Comparison of ENCODE assay signal across 34 cellular contexts in the genomic region with DNA sequence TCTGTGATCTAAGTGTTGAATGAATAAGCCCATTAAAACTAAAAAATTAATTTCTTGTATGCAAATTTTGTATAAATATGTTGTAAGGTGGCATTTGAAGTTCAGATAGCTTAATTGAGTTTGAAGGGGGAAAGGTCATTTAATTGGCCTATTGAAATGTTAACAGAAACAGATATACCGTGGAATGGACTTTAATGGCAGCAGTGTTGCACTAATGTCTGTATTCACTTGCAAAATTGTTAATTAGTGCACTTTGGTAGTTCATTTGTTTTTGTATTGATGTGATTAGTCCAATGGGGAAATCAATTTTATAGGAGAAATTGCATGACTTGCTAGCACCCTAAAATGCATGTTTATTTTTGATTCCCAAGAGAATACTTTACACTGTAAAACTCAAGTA. TPM values are rescaled to one million over a fixed set of nuclear protein-coding genes. Genes with fewer than 3 reads are reported as not detected.
"Had no signal": no experiment of that assay in that cellular context is flagged by ENCODE, and none has a peak within 500 bp of the region (broad histone marks: within the 10 kb centered on the region; RNA-seq: fewer than 3 reads in every experiment).

No MANE protein-coding gene starts in this region.

- H3K36me3 ChIP-seq: left lung, lower lobe of right lung, prostate gland, uterus had no signal

- H3K27ac ChIP-seq: heart right ventricle, hepatocyte, left lung, lower lobe of right lung, pancreas, prostate gland, sigmoid colon, tibial nerve, uterus had no signal

- H3K4me3 Mint-ChIP-seq: memory B cell; naive thymus-derived CD4-positive, alpha-beta T cell; natural killer cell treated with Interleukin-12 subunit alpha and Interleukin-12 subunit beta and Interleukin-15 and Interleukin-18, amount 100 ng/mL, for 72 hours; stimulated activated memory B cell treated with anti-CD40 and anti-IgM and Interleukin-4, amounts not matched to agents 10 μg/mL and 1 μg/mL and 100 μg/mL, for 72 hours; stimulated activated naive CD8-positive, alpha-beta T cell treated with anti-CD3 and anti-CD28 coated beads, Interleukin-15, amount 100 ng/mL, for 72 hours; type B pancreatic cell had no signal

- H3K4me3 ChIP-seq: heart right ventricle, hepatocyte, left lung, lower lobe of right lung, mucosa of descending colon, pancreas, prostate gland, sigmoid colon, smooth muscle cell, tibial nerve, uterus had no signal

- ATAC-seq: heart right ventricle; left lung; lower lobe of right lung; naive thymus-derived CD4-positive, alpha-beta T cell; natural killer cell treated with Interleukin-12 subunit alpha and Interleukin-12 subunit beta and Interleukin-15 and Interleukin-18, amount 100 ng/mL, for 72 hours; pancreas; right cardiac atrium; stimulated activated memory B cell treated with anti-CD40 and anti-IgM and Interleukin-4, amounts not matched to agents 10 μg/mL and 1 μg/mL and 100 μg/mL, for 72 hours; stimulated activated naive CD8-positive, alpha-beta T cell treated with anti-CD3 and anti-CD28 coated beads, Interleukin-15, amount 100 ng/mL, for 72 hours had no signal

- H3K9me3 Mint-ChIP-seq: memory B cell; naive thymus-derived CD4-positive, alpha-beta T cell; natural killer cell treated with Interleukin-12 subunit alpha and Interleukin-12 subunit beta and Interleukin-15 and Interleukin-18, amount 100 ng/mL, for 72 hours; stimulated activated memory B cell treated with anti-CD40 and anti-IgM and Interleukin-4, amounts not matched to agents 10 μg/mL and 1 μg/mL and 100 μg/mL, for 72 hours; stimulated activated naive CD8-positive, alpha-beta T cell treated with anti-CD3 and anti-CD28 coated beads, Interleukin-15, amount 100 ng/mL, for 72 hours; type B pancreatic cell had no signal

- H3K9me3 ChIP-seq: heart right ventricle, left lung, lower lobe of right lung, mucosa of descending colon, pancreas, prostate gland, sigmoid colon, tibial nerve, uterus had no signal

- H3K4me1 ChIP-seq: left lung, lower lobe of right lung, pancreas, prostate gland, sigmoid colon, uterus had no signal

- H3K27ac Mint-ChIP-seq: memory B cell; naive thymus-derived CD4-positive, alpha-beta T cell; natural killer cell treated with Interleukin-12 subunit alpha and Interleukin-12 subunit beta and Interleukin-15 and Interleukin-18, amount 100 ng/mL, for 72 hours; stimulated activated memory B cell treated with anti-CD40 and anti-IgM and Interleukin-4, amounts not matched to agents 10 μg/mL and 1 μg/mL and 100 μg/mL, for 72 hours; stimulated activated naive CD8-positive, alpha-beta T cell treated with anti-CD3 and anti-CD28 coated beads, Interleukin-15, amount 100 ng/mL, for 72 hours; type B pancreatic cell had no signal

- H3K4me1 Mint-ChIP-seq: memory B cell; naive thymus-derived CD4-positive, alpha-beta T cell; stimulated activated memory B cell treated with anti-CD40 and anti-IgM and Interleukin-4, amounts not matched to agents 10 μg/mL and 1 μg/mL and 100 μg/mL, for 72 hours; stimulated activated naive CD8-positive, alpha-beta T cell treated with anti-CD3 and anti-CD28 coated beads, Interleukin-15, amount 100 ng/mL, for 72 hours had no signal

- H3K27me3 ChIP-seq: heart right ventricle, hepatocyte, left lung, pancreas, sigmoid colon, tibial nerve, uterus had no signal

- DNase-seq: heart right ventricle; kidney glomerular epithelial cell; left colon; left lung; lower lobe of right lung; midbrain; mucosa of descending colon; naive thymus-derived CD4-positive, alpha-beta T cell; nucleus accumbens; pancreas; posterior cingulate gyrus; retina; right cardiac atrium; sigmoid colon; stimulated activated CD4-positive, alpha-beta T cell treated with anti-CD3 and anti-CD28 coated beads, Interleukin-1b, Interleukin-23, amount 100 ng/mL, for 48 hours; stimulated activated CD4-positive, alpha-beta T cell treated with anti-CD3 and anti-CD28 coated beads, Interleukin-2, amount 100 ng/mL, for 48 hours; stimulated activated CD4-positive, alpha-beta T cell treated with anti-CD3 and anti-CD28 coated beads, Interleukin-4, amount 100 ng/mL, for 4 hours; stimulated activated CD8-positive, alpha-beta memory T cell treated with anti-CD3 and anti-CD28 coated beads, Interleukin-4, amount 100 ng/mL, for 48 hours; stimulated activated naive CD4-positive, alpha-beta T cell treated with Interleukin-2 at 50 U/mL for 16 hours; stimulated activated naive CD8-positive, alpha-beta T cell treated with anti-CD3 and anti-CD28 coated beads, Interleukin-15, amount 100 ng/mL, for 72 hours; substantia nigra; uterus had no signal

- H3K36me3 Mint-ChIP-seq: natural killer cell treated with Interleukin-12 subunit alpha and Interleukin-12 subunit beta and Interleukin-15 and Interleukin-18, amount 100 ng/mL, for 72 hours had no signal

- H3K27me3 Mint-ChIP-seq: memory B cell; naive thymus-derived CD4-positive, alpha-beta T cell; natural killer cell treated with Interleukin-12 subunit alpha and Interleukin-12 subunit beta and Interleukin-15 and Interleukin-18, amount 100 ng/mL, for 72 hours; stimulated activated memory B cell treated with anti-CD40 and anti-IgM and Interleukin-4, amounts not matched to agents 10 μg/mL and 1 μg/mL and 100 μg/mL, for 72 hours; stimulated activated naive CD8-positive, alpha-beta T cell treated with anti-CD3 and anti-CD28 coated beads, Interleukin-15, amount 100 ng/mL, for 72 hours; type B pancreatic cell had no signal

RNA-seq across cellular contexts. Expression of gene OTX1, which starts 41.8 kb away (rescaled TPM):
- total RNA-seq: heart right ventricle; left colon; mesenteric fat pad; naive thymus-derived CD4-positive, alpha-beta T cell; osteoblast; right cardiac atrium; smooth muscle cell; tibial nerve; uterus had no signal
- polyA plus RNA-seq: heart right ventricle; liver; naive thymus-derived CD4-positive, alpha-beta T cell; neural cell; right cardiac atrium; sigmoid colon had no signal
